In the genomic region with DNA sequence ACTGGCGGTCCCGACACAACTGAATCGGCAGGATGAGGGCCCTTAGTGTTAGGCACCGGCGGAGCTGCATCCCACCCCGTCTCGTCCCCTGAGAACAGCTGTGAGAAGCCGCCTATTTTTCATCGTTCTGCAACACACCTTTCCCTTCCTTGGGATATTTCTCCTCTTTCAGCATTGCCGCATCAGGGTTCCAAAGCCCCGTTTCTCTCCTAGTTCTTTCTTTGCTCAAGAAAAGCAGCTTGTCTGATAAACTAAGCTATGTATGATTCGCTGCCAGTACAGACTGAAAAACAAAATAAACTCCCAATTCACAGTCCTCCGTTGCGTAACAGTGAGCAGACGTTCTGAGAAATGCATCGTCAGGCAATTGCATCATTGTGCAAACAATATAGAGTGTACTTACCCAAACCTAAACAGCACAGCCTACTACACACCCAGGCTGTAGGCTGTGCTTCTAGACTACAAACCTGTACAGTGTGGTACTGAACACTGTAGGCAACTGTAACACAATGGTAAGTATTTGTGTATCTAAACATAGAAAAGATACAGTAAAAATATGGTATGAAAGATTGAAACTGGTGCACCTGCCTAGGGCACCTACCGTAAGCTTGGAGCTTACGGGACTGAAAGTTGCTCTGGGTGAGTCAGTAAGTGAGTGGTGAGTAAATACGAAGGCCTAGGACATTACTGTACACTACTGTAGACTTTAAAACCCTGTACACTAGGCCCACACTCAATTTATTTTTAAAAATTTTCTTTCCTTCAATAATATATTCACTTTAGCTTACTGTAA, we compare ENCODE assay signal across 1 cellular context.
TF ChIP-seq lines count a peak whose summit lies in the region.

No MANE protein-coding gene starts in this region.

TF ChIP-seq in HepG2, 621 proteins besides CTCF, POLR2A, EP300 and RAD21 (continued from another document and continues in another):
- no peak for TF ChIP-seq GMEB1 (CRISPR knock-in tag; IDR thresholded peaks at IDR 0.05; ENCODE audit: borderline replicate concordance)
- TF ChIP-seq ONECUT2 (CRISPR knock-in tag; IDR thresholded peaks at IDR 0.05): no peak
- no peak for TF ChIP-seq ZFYVE20 (CRISPR knock-in tag; IDR thresholded peaks at IDR 0.05; ENCODE audit: borderline replicate concordance, low read depth)
- no peak for TF ChIP-seq NPAS2 (CRISPR knock-in tag; IDR thresholded peaks at IDR 0.05; ENCODE audit: borderline replicate concordance)
- TF ChIP-seq ZNF382 (CRISPR knock-in tag; IDR thresholded peaks at IDR 0.05; ENCODE audit: borderline replicate concordance): no peak
- TF ChIP-seq CREB3 (CRISPR knock-in tag; IDR thresholded peaks at IDR 0.05): no peak
- no peak for TF ChIP-seq ZBTB7A (CRISPR knock-in tag; IDR thresholded peaks at IDR 0.05)
- peak; percentile 58; the same call in 1 of the 2 replicates for TF ChIP-seq ZMAT3 (CRISPR knock-in tag; conservative IDR thresholded peaks at IDR 0.05)
- TF ChIP-seq FOXA1 (IDR thresholded peaks at IDR 0.05): no peak
- peak; percentile 92 for TF ChIP-seq FOXA1 (CRISPR knock-in tag; IDR thresholded peaks at IDR 0.05)
- TF ChIP-seq CBX2 (IDR thresholded peaks at IDR 0.05; ENCODE audit: low read depth, low read length): no peak
- TF ChIP-seq CBX2 (CRISPR knock-in tag; IDR thresholded peaks at IDR 0.05; ENCODE audit: low read depth): 0 out of 2 replicates have a peak, but pooled peaks have one; percentile 78
- no peak for TF ChIP-seq KLF13 (CRISPR knock-in tag; IDR thresholded peaks at IDR 0.05)
- no peak for TF ChIP-seq MTA3 (CRISPR knock-in tag; IDR thresholded peaks at IDR 0.05)
- no peak for TF ChIP-seq TOPORS (CRISPR knock-in tag; IDR thresholded peaks at IDR 0.05)
- no peak for TF ChIP-seq IKZF1 (IDR thresholded peaks at IDR 0.05)
- TF ChIP-seq, protein P1, sequence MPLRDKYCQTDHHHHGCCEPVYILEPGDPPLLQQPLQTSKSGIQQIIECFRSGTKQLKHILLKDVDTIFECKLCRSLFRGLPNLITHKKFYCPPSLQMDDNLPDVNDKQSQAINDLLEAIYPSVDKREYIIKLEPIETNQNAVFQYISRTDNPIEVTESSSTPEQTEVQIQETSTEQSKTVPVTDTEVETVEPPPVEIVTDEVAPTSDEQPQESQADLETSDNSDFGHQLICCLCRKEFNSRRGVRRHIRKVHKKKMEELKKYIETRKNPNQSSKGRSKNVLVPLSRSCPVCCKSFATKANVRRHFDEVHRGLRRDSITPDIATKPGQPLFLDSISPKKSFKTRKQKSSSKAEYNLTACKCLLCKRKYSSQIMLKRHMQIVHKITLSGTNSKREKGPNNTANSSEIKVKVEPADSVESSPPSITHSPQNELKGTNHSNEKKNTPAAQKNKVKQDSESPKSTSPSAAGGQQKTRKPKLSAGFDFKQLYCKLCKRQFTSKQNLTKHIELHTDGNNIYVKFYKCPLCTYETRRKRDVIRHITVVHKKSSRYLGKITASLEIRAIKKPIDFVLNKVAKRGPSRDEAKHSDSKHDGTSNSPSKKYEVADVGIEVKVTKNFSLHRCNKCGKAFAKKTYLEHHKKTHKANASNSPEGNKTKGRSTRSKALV (CRISPR knock-in tag; IDR thresholded peaks at IDR 0.05): no peak
- peak; percentile 30; the same call in 1 of the 2 replicates for TF ChIP-seq TGIF2 (CRISPR knock-in tag; IDR thresholded peaks at IDR 0.05)
- TF ChIP-seq SIN3A (IDR thresholded peaks at IDR 0.05; ENCODE audit: borderline replicate concordance, low read depth, low read length): peak; percentile 67; the same call in 1 of the 2 replicates
- no peak for TF ChIP-seq ZSCAN31 (CRISPR knock-in tag; IDR thresholded peaks at IDR 0.05; ENCODE audit: low read depth)
- TF ChIP-seq ZSCAN12 (CRISPR knock-in tag; IDR thresholded peaks at IDR 0.05): no peak
- no peak for TF ChIP-seq ZSCAN22 (CRISPR knock-in tag; IDR thresholded peaks at IDR 0.05)
- TF ChIP-seq NCOA2 (CRISPR knock-in tag; IDR thresholded peaks at IDR 0.05): peak; percentile 60
- peak; percentile 79 for TF ChIP-seq ZNF792 (CRISPR knock-in tag; IDR thresholded peaks at IDR 0.05)
- TF ChIP-seq, protein P2, sequence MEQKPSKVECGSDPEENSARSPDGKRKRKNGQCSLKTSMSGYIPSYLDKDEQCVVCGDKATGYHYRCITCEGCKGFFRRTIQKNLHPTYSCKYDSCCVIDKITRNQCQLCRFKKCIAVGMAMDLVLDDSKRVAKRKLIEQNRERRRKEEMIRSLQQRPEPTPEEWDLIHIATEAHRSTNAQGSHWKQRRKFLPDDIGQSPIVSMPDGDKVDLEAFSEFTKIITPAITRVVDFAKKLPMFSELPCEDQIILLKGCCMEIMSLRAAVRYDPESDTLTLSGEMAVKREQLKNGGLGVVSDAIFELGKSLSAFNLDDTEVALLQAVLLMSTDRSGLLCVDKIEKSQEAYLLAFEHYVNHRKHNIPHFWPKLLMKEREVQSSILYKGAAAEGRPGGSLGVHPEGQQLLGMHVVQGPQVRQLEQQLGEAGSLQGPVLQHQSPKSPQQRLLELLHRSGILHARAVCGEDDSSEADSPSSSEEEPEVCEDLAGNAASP (CRISPR knock-in tag; IDR thresholded peaks at IDR 0.05; ENCODE audit: borderline replicate concordance): peak; percentile 58; the same call in 1 of the 2 replicates
- no peak for TF ChIP-seq ZNF317 (CRISPR knock-in tag; IDR thresholded peaks at IDR 0.05)
- no peak; the same call in 1 of the 2 replicates for TF ChIP-seq ZNF768 (CRISPR knock-in tag; IDR thresholded peaks at IDR 0.05)
- TF ChIP-seq U2AF1 (optimal IDR thresholded peaks at IDR 0.05; ENCODE audit: low read depth, low read length): no peak
- no peak for TF ChIP-seq ZNF564 (CRISPR knock-in tag; IDR thresholded peaks at IDR 0.05)
- TF ChIP-seq TFAP4 (IDR thresholded peaks at IDR 0.05; ENCODE audit: borderline replicate concordance, low read depth): peak; percentile 55; the same call in 1 of the 2 replicates
- TF ChIP-seq SRY (CRISPR knock-in tag; IDR thresholded peaks at IDR 0.05): no peak
- no peak for TF ChIP-seq ZNF552 (CRISPR knock-in tag; IDR thresholded peaks at IDR 0.05; ENCODE audit: borderline replicate concordance)
- TF ChIP-seq SP1 (IDR thresholded peaks at IDR 0.05): no peak
- TF ChIP-seq SP1 (CRISPR knock-in tag; IDR thresholded peaks at IDR 0.05): no peak
- TF ChIP-seq MIXL1 (CRISPR knock-in tag; IDR thresholded peaks at IDR 0.05): peak; percentile 51; the same call in 1 of the 2 replicates
- no peak for TF ChIP-seq ZFP36L1 (CRISPR knock-in tag; IDR thresholded peaks at IDR 0.05)
- TF ChIP-seq SAFB2 (CRISPR knock-in tag; IDR thresholded peaks at IDR 0.05; ENCODE audit: borderline replicate concordance, low read depth): no peak
- TF ChIP-seq ZSCAN9 (CRISPR knock-in tag; IDR thresholded peaks at IDR 0.05; ENCODE audit: borderline replicate concordance): no peak
- no peak for TF ChIP-seq GTF2F1 (IDR thresholded peaks at IDR 0.05; ENCODE audit: low read length)
- peak; percentile 13; the same call in 1 of the 2 replicates for TF ChIP-seq KDM2A (CRISPR knock-in tag; IDR thresholded peaks at IDR 0.05; ENCODE audit: borderline replicate concordance, low read depth)
- no peak for TF ChIP-seq ATM (IDR thresholded peaks at IDR 0.05; ENCODE audit: borderline replicate concordance)
- TF ChIP-seq ZNF101 (CRISPR knock-in tag; IDR thresholded peaks at IDR 0.05; ENCODE audit: borderline replicate concordance, low read depth): no peak
- peak; percentile 72 for TF ChIP-seq THAP11 (CRISPR knock-in tag; IDR thresholded peaks at IDR 0.05)
- TF ChIP-seq ZNF253 (CRISPR knock-in tag; IDR thresholded peaks at IDR 0.05; ENCODE audit: borderline replicate concordance): no peak
- TF ChIP-seq ZNF207 (IDR thresholded peaks at IDR 0.05; ENCODE audit: borderline replicate concordance): no peak
- TF ChIP-seq ELF1 (CRISPR knock-in tag; IDR thresholded peaks at IDR 0.05): no peak
- TF ChIP-seq SOX6 (IDR thresholded peaks at IDR 0.05): no peak
- TF ChIP-seq SOX6 (CRISPR knock-in tag; IDR thresholded peaks at IDR 0.05): peak; percentile 76
- TF ChIP-seq PITX1 (CRISPR knock-in tag; IDR thresholded peaks at IDR 0.05): 0 out of 2 replicates have a peak, but pooled peaks have one; percentile 8
- 0 out of 2 replicates have a peak, but pooled peaks have one; percentile 43 for TF ChIP-seq SMAD3 (CRISPR knock-in tag; IDR thresholded peaks at IDR 0.05)
- TF ChIP-seq ZNF329 (CRISPR knock-in tag; IDR thresholded peaks at IDR 0.05; ENCODE audit: low read depth): no peak; the same call in 1 of the 2 replicates
- no peak for TF ChIP-seq CSRNP2 (CRISPR knock-in tag; conservative IDR thresholded peaks at IDR 0.05; ENCODE audit: low read depth)
- TF ChIP-seq TP53 (CRISPR knock-in tag; conservative IDR thresholded peaks at IDR 0.05): no peak
- TF ChIP-seq RXRB (CRISPR knock-in tag; IDR thresholded peaks at IDR 0.05; ENCODE audit: borderline replicate concordance): peak; percentile 34; the same call in 1 of the 2 replicates
- peak; percentile 82 for TF ChIP-seq ZNF264 (CRISPR knock-in tag; IDR thresholded peaks at IDR 0.05)
- no peak for TF ChIP-seq HMGXB4 (CRISPR knock-in tag; IDR thresholded peaks at IDR 0.05; ENCODE audit: borderline replicate concordance in 1 of 2, low read depth in 1 of 2)
- TF ChIP-seq RARA (CRISPR knock-in tag; IDR thresholded peaks at IDR 0.05): peak; percentile 32; the same call in 1 of the 2 replicates
- no peak for TF ChIP-seq ZSCAN21 (CRISPR knock-in tag; IDR thresholded peaks at IDR 0.05; ENCODE audit: borderline replicate concordance)
- TF ChIP-seq ZNF446 (CRISPR knock-in tag; IDR thresholded peaks at IDR 0.05): no peak
- TF ChIP-seq, protein P3, sequence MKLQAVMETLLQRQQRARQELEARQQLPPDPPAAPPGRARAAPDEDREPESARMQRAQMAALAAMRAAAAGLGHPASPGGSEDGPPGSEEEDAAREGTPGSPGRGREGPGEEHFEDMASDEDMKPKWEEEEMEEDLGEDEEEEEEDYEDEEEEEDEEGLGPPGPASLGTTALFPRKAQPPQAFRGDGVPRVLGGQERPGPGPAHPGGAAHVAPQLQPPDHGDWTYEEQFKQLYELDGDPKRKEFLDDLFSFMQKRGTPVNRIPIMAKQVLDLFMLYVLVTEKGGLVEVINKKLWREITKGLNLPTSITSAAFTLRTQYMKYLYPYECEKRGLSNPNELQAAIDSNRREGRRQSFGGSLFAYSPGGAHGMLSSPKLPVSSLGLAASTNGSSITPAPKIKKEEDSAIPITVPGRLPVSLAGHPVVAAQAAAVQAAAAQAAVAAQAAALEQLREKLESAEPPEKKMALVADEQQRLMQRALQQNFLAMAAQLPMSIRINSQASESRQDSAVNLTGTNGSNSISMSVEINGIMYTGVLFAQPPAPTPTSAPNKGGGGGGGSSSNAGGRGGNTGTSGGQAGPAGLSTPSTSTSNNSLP (IDR thresholded peaks at IDR 0.05; ENCODE audit: low read depth, low read length): peak; percentile 46; the same call in 1 of the 2 replicates
- no peak for TF ChIP-seq TSC22D2 (CRISPR knock-in tag; IDR thresholded peaks at IDR 0.05; ENCODE audit: borderline replicate concordance)
- no peak for TF ChIP-seq NFKB2 (CRISPR knock-in tag; IDR thresholded peaks at IDR 0.05; ENCODE audit: borderline replicate concordance)
